ENCODE assay signal across 16 cellular contexts in genomic region chr14:70662080-70662479, GRCh38. TPM values are rescaled to one million over a fixed set of nuclear protein-coding genes. Genes with fewer than 3 reads are reported as not detected.
DNase-seq lines count a peak whose midpoint lies in the region; ATAC-seq, FAIRE-seq and TF ChIP-seq lines count a peak whose summit lies in the region.
"Had no signal": no experiment of that assay in that cellular context is flagged by ENCODE, and none has a peak within 500 bp of the region (broad histone marks: within the 10 kb centered on the region; RNA-seq: fewer than 3 reads in every experiment).

No MANE protein-coding gene starts in this region.

- peak overlapping the region; percentile 86 for H3K27ac Mint-ChIP-seq in activated CD4-positive, alpha-beta T cell treated with anti-CD3 and anti-CD28 coated beads, Interleukin-2, amount 10 ng/mL, durations not matched to agents 7 days and 5 days
- peak overlapping the region; percentile 95 to 99 for H3K27ac Mint-ChIP-seq in stimulated activated naive CD8-positive, alpha-beta T cell treated with anti-CD3 and anti-CD28 coated beads, Interleukin-15, amount 100 ng/mL, for 72 hours

- peaks cover 4% of the 10 kb centered on the region for H3K9me3 Mint-ChIP-seq in activated CD4-positive, alpha-beta T cell treated with anti-CD3 and anti-CD28 coated beads, Interleukin-2, amount 10 ng/mL, durations not matched to agents 7 days and 5 days
- peaks cover 0 to 4% of the 10 kb centered on the region in 2 donors for H3K9me3 Mint-ChIP-seq in stimulated activated naive CD8-positive, alpha-beta T cell treated with anti-CD3 and anti-CD28 coated beads, Interleukin-15, amount 100 ng/mL, for 72 hours

- TF ChIP-seq POLR2A in GM12878 (IDR thresholded peaks at IDR 0.05; ENCODE audit: low read depth, low read length) = no peak
- TF ChIP-seq POLR2A in lower leg skin (IDR thresholded peaks at IDR 0.05) = no peak

- DNase-seq in activated CD4-positive, alpha-beta T cell treated with anti-CD3 and anti-CD28 coated beads, Interleukin-2, amount 10 ng/mL, durations not matched to agents 7 days and 5 days = no peak
- no peak for DNase-seq in activated CD4-positive, alpha-beta T cell treated with anti-CD3 and anti-CD28 coated beads, Interleukin-2, amount 50 U/mL, for 4 hours
- DNase-seq in NCI-H69 (lab: John Stamatoyannopoulos, UW) (peak; percentile 68), GM12878 (ENCODE audit: low read depth, low spot score) (no peak), G401 (ENCODE audit: low spot score) (no peak), lower leg skin (ENCODE audit: low spot score in 2 of 2) (no peak)
- DNase-seq in stimulated activated naive CD8-positive, alpha-beta T cell treated with anti-CD3 and anti-CD28 coated beads, Interleukin-15, amount 100 ng/mL, for 72 hours = no peak
- DNase-seq: anterior cingulate cortex, mesendoderm, NCI-H1105, NCI-H510A, sigmoid colon had no signal

- POLR2A ChIA-PET in activated CD4-positive, alpha-beta T cell treated with anti-CD3 and anti-CD28 coated beads, Interleukin-2, amount 10 ng/mL, durations not matched to agents 7 days and 5 days (lab: Charles Lee) = no interaction called here
- POLR2A ChIA-PET in GM12878 (lab: Charles Lee) = interaction anchor here (2.0 to 12.1 kb wide), 2 partner anchors 17 to 46 kb away, joined by 7 to 145 read pairs; partner anchors contain the start of gene TTC9

- in situ Hi-C loops in GM12878 (cut with MboI) = no loop called here
- in situ Hi-C loops in G401 (cut with HindIII; ENCODE audit: low sequenced_read_pairs) = no loop called here

- peak overlapping the region; percentile 48 for H3K4me2 ChIP-seq in GM12878 (ENCODE audit: control insufficient read depth, insufficient read depth)

- intact Hi-C loops in GM12878 (cut with micrococcal nuclease; ENCODE audit: unreplicated experiment) = no loop called here
- intact Hi-C loops in lower leg skin (cut with DNase I; ENCODE audit: low total_unique reads) = loop anchor here (10.0 kb wide), 1 partner anchor 53 kb away; no protein-coding TSS in a partner anchor

- TF ChIP-seq EP300 in GM12878 (IDR thresholded peaks at IDR 0.05; ENCODE audit: borderline replicate concordance in 1 of 2, control insufficient read depth in 1 of 2, low read depth in 2 of 2, low read length in 2 of 2) = no peak

- SMC1A ChIA-PET in GM12878 (lab: Charles Lee; ENCODE audit: uncharacterized antibody, unreplicated experiment) = interaction anchor here (1.0 to 18.1 kb wide), 7 partner anchors 19 to 61 kb away, joined by 3 to 254 read pairs (median 5); partner anchors contain the start of gene TTC9

- no peak overlapping the region for H3K4me3 ChIP-seq in GM12878
- H3K4me3 ChIP-seq in lower leg skin (ENCODE audit: low read depth, poor library complexity, severe bottlenecking) = no peak overlapping the region
- H3K4me3 ChIP-seq: sigmoid colon had no signal

- H3K9ac ChIP-seq in GM12878 (ENCODE audit: control insufficient read depth, insufficient read depth, low read length) = no peak overlapping the region; the same call in 1 of the 2 replicates

- BruUV-seq in GM12878 (replicated peaks; lab: Mats Ljungman, UMichigan) = no TSS peak

- H4K20me1 ChIP-seq in GM12878 (ENCODE audit: control insufficient read depth, insufficient read depth) = no peaks in the 10 kb centered on the region

- H3K27me3 Mint-ChIP-seq in activated CD4-positive, alpha-beta T cell treated with anti-CD3 and anti-CD28 coated beads, Interleukin-2, amount 10 ng/mL, durations not matched to agents 7 days and 5 days = no peaks in the 10 kb centered on the region
- no peaks in the 10 kb centered on the region for H3K27me3 Mint-ChIP-seq in stimulated activated naive CD8-positive, alpha-beta T cell treated with anti-CD3 and anti-CD28 coated beads, Interleukin-15, amount 100 ng/mL, for 72 hours

- peaks cover 2 to 6% of the 10 kb centered on the region in 2 experiments; a peak in 1 of 4 replicates for H3K36me3 ChIP-seq in GM12878 (ENCODE audit: control insufficient read depth in 2 of 2, insufficient read depth in 2 of 2, low read length in 1 of 2)
- H3K36me3 ChIP-seq: sigmoid colon had no signal

- TF ChIP-seq CTCF in GM12878 (IDR thresholded peaks at IDR 0.05 in 2 of 3, conservative IDR thresholded peaks at IDR 0.05 in 1 of 3; ENCODE audit: control insufficient read depth in 2 of 3, extremely low read depth in 1 of 3, insufficient read depth in 1 of 3, low read depth in 3 of 3, low read length in 3 of 3) = no peak
- no peak for TF ChIP-seq CTCF in lower leg skin (IDR thresholded peaks at IDR 0.05)

- peaks cover 77% of the 10 kb centered on the region for H3K79me2 ChIP-seq in GM12878 (ENCODE audit: control insufficient read depth, insufficient read depth, low read length)

- TF ChIP-seq RAD21 in GM12878 (IDR thresholded peaks at IDR 0.05; ENCODE audit: insufficient read depth, low read depth, low read length) = no peak

- peaks cover 90% of the 10 kb centered on the region for H3K4me1 ChIP-seq in GM12878 (ENCODE audit: control insufficient read depth, insufficient read depth, low read length)

- peaks cover 93% of the 10 kb centered on the region for H3K4me1 Mint-ChIP-seq in activated CD4-positive, alpha-beta T cell treated with anti-CD3 and anti-CD28 coated beads, Interleukin-2, amount 10 ng/mL, durations not matched to agents 7 days and 5 days
- peaks cover 98% of the 10 kb centered on the region for H3K4me1 Mint-ChIP-seq in stimulated activated naive CD8-positive, alpha-beta T cell treated with anti-CD3 and anti-CD28 coated beads, Interleukin-15, amount 100 ng/mL, for 72 hours

- H2AFZ ChIP-seq in GM12878 (ENCODE audit: control insufficient read depth, low read depth, low read length) = no peak overlapping the region

- peaks cover 45% of the 10 kb centered on the region for H3K36me3 Mint-ChIP-seq in activated CD4-positive, alpha-beta T cell treated with anti-CD3 and anti-CD28 coated beads, Interleukin-2, amount 10 ng/mL, durations not matched to agents 7 days and 5 days (ENCODE audit: low read depth)

- no peak overlapping the region for H3K4me3 Mint-ChIP-seq in activated CD4-positive, alpha-beta T cell treated with anti-CD3 and anti-CD28 coated beads, Interleukin-2, amount 10 ng/mL, durations not matched to agents 7 days and 5 days
- peak overlapping the region; percentile 61 to 79 for H3K4me3 Mint-ChIP-seq in stimulated activated naive CD8-positive, alpha-beta T cell treated with anti-CD3 and anti-CD28 coated beads, Interleukin-15, amount 100 ng/mL, for 72 hours

- peak overlapping the region; percentile 89 for H3K27ac ChIP-seq in GM12878 (ENCODE audit: control insufficient read depth, insufficient read depth)
- H3K27ac ChIP-seq: RWPE1, sigmoid colon had no signal

- no peak for ATAC-seq in GM12878
- ATAC-seq in stimulated activated naive CD8-positive, alpha-beta T cell treated with anti-CD3 and anti-CD28 coated beads, Interleukin-15, amount 100 ng/mL, for 72 hours = no peak
- no peak for ATAC-seq in HG02763 (IDR thresholded peaks at IDR 0.05; ENCODE audit: unreplicated experiment)

- no peaks in the 10 kb centered on the region for H3K9me3 ChIP-seq in GM12878 (replicated peaks; ENCODE audit: control insufficient read depth, insufficient read depth, low read length)
- H3K9me3 ChIP-seq: sigmoid colon had no signal

- FAIRE-seq in GM12878 (lab: Jason Lieb, UNC) = no peak
- FAIRE-seq: D721Med, frontal cortex had no signal

- no peaks in the 10 kb centered on the region for H3K27me3 ChIP-seq in GM12878 (replicated peaks in 1 of 2; ENCODE audit: control insufficient read depth in 2 of 2, insufficient read depth in 2 of 2, low read length in 1 of 2)
- H3K27me3 ChIP-seq: sigmoid colon had no signal

- CTCF ChIA-PET in activated CD4-positive, alpha-beta T cell treated with anti-CD3 and anti-CD28 coated beads, Interleukin-2, amount 10 ng/mL, durations not matched to agents 7 days and 5 days (lab: Charles Lee) = interaction anchor here (0.8 kb wide), 1 partner anchor 16 kb away, joined by 3 read pairs; no protein-coding TSS in a partner anchor
- CTCF ChIA-PET in GM12878 (lab: Yijun Ruan, JAX) = interaction anchor here (0.7 to 4.8 kb wide), 4 partner anchors 33 to 51 kb away, joined by 3 to 25 read pairs (median 9); no protein-coding TSS in a partner anchor

- RAD21 ChIA-PET in GM12878 (lab: Charles Lee; ENCODE audit: unreplicated experiment) = interaction anchor here (1.6 to 6.2 kb wide), 5 partner anchors 19 to 147 kb away, joined by 4 to 71 read pairs (median 7); partner anchors contain the start of genes MAP3K9 and TTC9

TF ChIP-seq in GM12878, 131 proteins besides CTCF, POLR2A, EP300 and RAD21 (continues in another document):
- no peak for TF ChIP-seq NR2C2 (IDR thresholded peaks at IDR 0.05; ENCODE audit: borderline replicate concordance, control insufficient read depth, insufficient read length, low read depth)

RNA-seq across cellular contexts. Expression of gene TTC9, which starts 20.4 kb away (rescaled TPM):
- total RNA-seq in activated CD4-positive, alpha-beta T cell treated with anti-CD3 and anti-CD28 coated beads, Interleukin-2, amount 10 ng/mL, durations not matched to agents 7 days and 5 days = 10 to 100 TPM; 14.8 to 16.7 TPM
- total RNA-seq in GM12878 (2013; cell fraction: nucleolus; rRNA removed) = 8.1 and 9.1 TPM in 2 replicates
- total RNA-seq in GM12878 (2014; rRNA removed) (7.4 and 8.2 TPM in 2 replicates), GM12878 (2014; rRNA removed; fragmentation: Illumina TruSeq; extraction: Trizol) (7.6 TPM in 2 replicates), GM12878 (2021) (10.4 and 10.5 TPM in 2 replicates), lower leg skin (10 to 100 TPM in 2 of 4 donors, 1 to 10 TPM in 2; 6.3 to 10.2 (median 8.7) TPM)
- polyA plus RNA-seq in GM12878 (2011; ENCODE audit: low read depth) = 4.6 TPM
- polyA plus RNA-seq in GM12878 (2011; rRNA removed) (14.9 and 15.8 TPM in 2 replicates), GM12878 (2014; fragmentation: Illumina TruSeq; extraction: Trizol) (10.2 and 10.3 TPM in 2 replicates), GM12878 (2014; fragmentation: Nextera tagmentation; extraction: Ambion mirVana) (1 to 10 TPM; 2.2 to 2.3 TPM), GM12878 (2014; rRNA removed) (8.0 and 8.6 TPM in 2 replicates), GM12878 (2016; fragmentation: Nextera tagmentation; extraction: Ambion mirVana) (1 to 10 TPM in 1 of 2 experiments, under 1 TPM in 1; 0.87 to 2.6 TPM)
- 14.2 and 15.3 TPM in 2 replicates for polyA plus RNA-seq in GM12878 (2011; cell fraction: cytosol; rRNA removed)
- polyA plus RNA-seq in GM12878 (2011; cell fraction: nucleus; rRNA removed) = 8.1 and 8.8 TPM in 2 replicates
- polyA plus RNA-seq in GM12878 (2012) = 6.8 and 9.1 TPM in 2 replicates
- polyA minus RNA-seq in GM12878 (2011; rRNA and poly(A)+ RNA removed) = 16.4 and 18.6 TPM in 2 replicates
- 4.9 and 7.1 TPM in 2 replicates for polyA minus RNA-seq in GM12878 (2011; cell fraction: cytosol; rRNA and poly(A)+ RNA removed)
- 4.0 and 7.4 TPM in 2 replicates for polyA minus RNA-seq in GM12878 (2011; cell fraction: nucleus; rRNA and poly(A)+ RNA removed)
- not detected in 2 replicates for total RNA-seq in G401 (2014; rRNA removed; shearing (Covaris generic))
